In the genomic region with DNA sequence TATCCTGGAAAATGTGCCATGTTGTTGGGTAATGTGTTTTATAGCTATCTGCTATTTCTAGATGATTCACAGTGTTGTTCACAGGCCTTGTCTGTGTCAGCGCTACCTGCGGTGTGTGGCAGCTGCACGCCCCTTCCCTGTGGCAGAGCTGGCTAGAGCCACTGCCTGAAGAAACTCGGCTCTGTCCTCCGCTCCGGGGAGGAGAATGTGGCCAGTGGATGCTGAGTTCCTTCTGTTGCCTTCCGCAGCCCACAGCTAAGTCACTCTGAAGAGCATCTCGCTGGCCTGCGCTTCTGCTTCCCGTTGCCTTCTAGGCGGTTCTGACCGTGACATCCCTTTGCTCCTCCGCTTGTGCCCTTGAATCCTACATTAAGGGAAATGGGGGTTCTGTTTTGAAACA, we compare ENCODE assay signal across 14 cellular contexts.
"Had no signal": no experiment of that assay in that cellular context is flagged by ENCODE, and none has a peak within 500 bp of the region (broad histone marks: within the 10 kb centered on the region; RNA-seq: fewer than 3 reads in every experiment).

No MANE protein-coding gene starts in this region.

- H3K36me3 ChIP-seq: cardiac muscle cell, colonic mucosa, heart right ventricle, right lobe of liver, WERI-Rb-1 had no signal

- H3K4me3 ChIP-seq: cardiac muscle cell, colonic mucosa, heart right ventricle, right lobe of liver had no signal

- DNase-seq: activated CD4-positive, alpha-beta T cell treated with anti-CD3 and anti-CD28 coated beads for 4 hours; activated CD8-positive, alpha-beta memory T cell treated with anti-CD3 and anti-CD28 coated beads, Interleukin-2, amount 50 U/mL, for 4 hours; activated CD8-positive, alpha-beta T cell treated with anti-CD3 and anti-CD28 coated beads for 36 hours; activated naive CD4-positive, alpha-beta T cell treated with Interleukin-2 at 50 U/mL for 16 hours; colonic mucosa; effector CD4-positive, alpha-beta T cell; heart right ventricle; right lobe of liver; stimulated activated CD4-positive, alpha-beta T cell treated with anti-CD3 and anti-CD28 coated beads, Interleukin-2, amount 100 ng/mL, for 24 hours; stimulated activated naive CD4-positive, alpha-beta T cell treated with Interleukin-2 at 50 U/mL for 16 hours; T-cell; trophoblast cell; WERI-Rb-1 had no signal

- H3K27me3 ChIP-seq: cardiac muscle cell, colonic mucosa, heart right ventricle, right lobe of liver had no signal

- H3K9me3 ChIP-seq: colonic mucosa, heart right ventricle, right lobe of liver had no signal

- ATAC-seq: activated CD8-positive, alpha-beta T cell treated with anti-CD3 and anti-CD28 coated beads for 36 hours; right lobe of liver; T-cell had no signal

- H3K4me1 ChIP-seq: colonic mucosa, heart right ventricle, right lobe of liver had no signal

- H3K27ac ChIP-seq: cardiac muscle cell, colonic mucosa, heart right ventricle, right lobe of liver, WERI-Rb-1 had no signal
